Comparison of ENCODE assay signal across 1 cellular context in genomic region chr2:215311625-215312394, GRCh38.
TF ChIP-seq lines count a peak whose summit lies in the region.

TSS of gene ATIC (plus strand) at chr2:215312059. CDS start at chr2:215312143, 84 bp downstream.

TF ChIP-seq in K562, 482 proteins besides CTCF, POLR2A, EP300 and RAD21 (continued from another document and continues in another):
- no peak for TF ChIP-seq NR2C2 (CRISPR knock-in tag; IDR thresholded peaks at IDR 0.05)
- TF ChIP-seq NR2C2 (tag; IDR thresholded peaks at IDR 0.05): peak; percentile 50; the same call in 1 of the 2 replicates
- TF ChIP-seq ILK (tag; IDR thresholded peaks at IDR 0.05; ENCODE audit: borderline replicate concordance, low read depth): no peak
- TF ChIP-seq ZBTB40 (IDR thresholded peaks at IDR 0.05): peak; percentile 63; the same call in 1 of the 2 replicates
- no peak for TF ChIP-seq ZBTB40 (CRISPR knock-in tag; IDR thresholded peaks at IDR 0.05)
- TF ChIP-seq SIN3A (IDR thresholded peaks at IDR 0.05; ENCODE audit: borderline replicate concordance in 2 of 2, control insufficient read depth in 1 of 2, low read depth in 2 of 2, low read length in 2 of 2): peak in 1 of 2 experiments; percentile 93; a peak in 2 of 4 replicates
- TF ChIP-seq NFIC (IDR thresholded peaks at IDR 0.05): peak; percentile 77
- TF ChIP-seq KLF10 (CRISPR knock-in tag; IDR thresholded peaks at IDR 0.05): no peak
- no peak for TF ChIP-seq CEBPG (CRISPR knock-in tag; IDR thresholded peaks at IDR 0.05)
- TF ChIP-seq CEBPG (tag; conservative IDR thresholded peaks at IDR 0.05 in 1 of 2, IDR thresholded peaks at IDR 0.05 in 1 of 2): no peak
- TF ChIP-seq FOXP4 (CRISPR knock-in tag; IDR thresholded peaks at IDR 0.05; ENCODE audit: borderline replicate concordance): no peak
- peak; percentile 35; the same call in 1 of the 2 replicates for TF ChIP-seq PML (IDR thresholded peaks at IDR 0.05; ENCODE audit: low read length)
- TF ChIP-seq ZNF639 (CRISPR knock-in tag; conservative IDR thresholded peaks at IDR 0.05 in 1 of 2, IDR thresholded peaks at IDR 0.05 in 1 of 2): peak in 1 of 2 experiments; percentile 64; a peak in 2 of 4 replicates
- no peak for TF ChIP-seq THRB (CRISPR knock-in tag; conservative IDR thresholded peaks at IDR 0.05)
- peak; percentile 35 for TF ChIP-seq U2AF1 (optimal IDR thresholded peaks at IDR 0.05; ENCODE audit: low read depth, low read length)
- no peak for TF ChIP-seq FOXM1 (IDR thresholded peaks at IDR 0.05; ENCODE audit: low read depth)
- peak; percentile 84; the same call in 1 of the 2 replicates for TF ChIP-seq FOXM1 (CRISPR knock-in tag; IDR thresholded peaks at IDR 0.05; ENCODE audit: low read depth)
- peak; percentile 62 for TF ChIP-seq POLR2H (tag; IDR thresholded peaks at IDR 0.05; ENCODE audit: low read depth)
- peak; percentile 52 for TF ChIP-seq FUS (optimal IDR thresholded peaks at IDR 0.05; ENCODE audit: low read depth, low read length)
- TF ChIP-seq L3MBTL2 (IDR thresholded peaks at IDR 0.05): peak; percentile 96
- no peak for TF ChIP-seq SIX5 (IDR thresholded peaks at IDR 0.05; ENCODE audit: borderline replicate concordance in 1 of 2, insufficient read depth in 1 of 2, low read depth in 1 of 2, low read length in 2 of 2)
- TF ChIP-seq PTRF (tag; IDR thresholded peaks at IDR 0.05): no peak
- TF ChIP-seq ATF6 (CRISPR knock-in tag; IDR thresholded peaks at IDR 0.05): no peak; the same call in 1 of the 2 replicates
- peak; percentile 96 for TF ChIP-seq USF1 (CRISPR knock-in tag; IDR thresholded peaks at IDR 0.05)
- TF ChIP-seq ETS1 (conservative IDR thresholded peaks at IDR 0.05; ENCODE audit: control insufficient read depth, low read depth, low read length): peak; percentile 78; the same call in 1 of the 2 replicates
- no peak for TF ChIP-seq HBP1 (CRISPR knock-in tag; IDR thresholded peaks at IDR 0.05)
- no peak for TF ChIP-seq ZNF354B (CRISPR knock-in tag; IDR thresholded peaks at IDR 0.05)
- peak; percentile 92 for TF ChIP-seq POLR2G (IDR thresholded peaks at IDR 0.05; ENCODE audit: low read depth, low read length)
- peak; percentile 69; the same call in 1 of the 2 replicates for TF ChIP-seq ZNF740 (CRISPR knock-in tag; IDR thresholded peaks at IDR 0.05)
- TF ChIP-seq ZNF740 (tag; IDR thresholded peaks at IDR 0.05): no peak
